ENCODE assay signal across 1 cellular context in genomic region chr14:21039585-21040369, GRCh38.
TF ChIP-seq lines count a peak whose summit lies in the region.

No MANE protein-coding gene starts in this region.

TF ChIP-seq in GM23338, 12 proteins besides CTCF, POLR2A, EP300 and RAD21 (continued from another document):
- TF ChIP-seq, protein P1, sequence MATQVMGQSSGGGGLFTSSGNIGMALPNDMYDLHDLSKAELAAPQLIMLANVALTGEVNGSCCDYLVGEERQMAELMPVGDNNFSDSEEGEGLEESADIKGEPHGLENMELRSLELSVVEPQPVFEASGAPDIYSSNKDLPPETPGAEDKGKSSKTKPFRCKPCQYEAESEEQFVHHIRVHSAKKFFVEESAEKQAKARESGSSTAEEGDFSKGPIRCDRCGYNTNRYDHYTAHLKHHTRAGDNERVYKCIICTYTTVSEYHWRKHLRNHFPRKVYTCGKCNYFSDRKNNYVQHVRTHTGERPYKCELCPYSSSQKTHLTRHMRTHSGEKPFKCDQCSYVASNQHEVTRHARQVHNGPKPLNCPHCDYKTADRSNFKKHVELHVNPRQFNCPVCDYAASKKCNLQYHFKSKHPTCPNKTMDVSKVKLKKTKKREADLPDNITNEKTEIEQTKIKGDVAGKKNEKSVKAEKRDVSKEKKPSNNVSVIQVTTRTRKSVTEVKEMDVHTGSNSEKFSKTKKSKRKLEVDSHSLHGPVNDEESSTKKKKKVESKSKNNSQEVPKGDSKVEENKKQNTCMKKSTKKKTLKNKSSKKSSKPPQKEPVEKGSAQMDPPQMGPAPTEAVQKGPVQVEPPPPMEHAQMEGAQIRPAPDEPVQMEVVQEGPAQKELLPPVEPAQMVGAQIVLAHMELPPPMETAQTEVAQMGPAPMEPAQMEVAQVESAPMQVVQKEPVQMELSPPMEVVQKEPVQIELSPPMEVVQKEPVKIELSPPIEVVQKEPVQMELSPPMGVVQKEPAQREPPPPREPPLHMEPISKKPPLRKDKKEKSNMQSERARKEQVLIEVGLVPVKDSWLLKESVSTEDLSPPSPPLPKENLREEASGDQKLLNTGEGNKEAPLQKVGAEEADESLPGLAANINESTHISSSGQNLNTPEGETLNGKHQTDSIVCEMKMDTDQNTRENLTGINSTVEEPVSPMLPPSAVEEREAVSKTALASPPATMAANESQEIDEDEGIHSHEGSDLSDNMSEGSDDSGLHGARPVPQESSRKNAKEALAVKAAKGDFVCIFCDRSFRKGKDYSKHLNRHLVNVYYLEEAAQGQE (IDR thresholded peaks at IDR 0.05; ENCODE audit: unreplicated experiment) = no peak
- TF ChIP-seq, protein P2, sequence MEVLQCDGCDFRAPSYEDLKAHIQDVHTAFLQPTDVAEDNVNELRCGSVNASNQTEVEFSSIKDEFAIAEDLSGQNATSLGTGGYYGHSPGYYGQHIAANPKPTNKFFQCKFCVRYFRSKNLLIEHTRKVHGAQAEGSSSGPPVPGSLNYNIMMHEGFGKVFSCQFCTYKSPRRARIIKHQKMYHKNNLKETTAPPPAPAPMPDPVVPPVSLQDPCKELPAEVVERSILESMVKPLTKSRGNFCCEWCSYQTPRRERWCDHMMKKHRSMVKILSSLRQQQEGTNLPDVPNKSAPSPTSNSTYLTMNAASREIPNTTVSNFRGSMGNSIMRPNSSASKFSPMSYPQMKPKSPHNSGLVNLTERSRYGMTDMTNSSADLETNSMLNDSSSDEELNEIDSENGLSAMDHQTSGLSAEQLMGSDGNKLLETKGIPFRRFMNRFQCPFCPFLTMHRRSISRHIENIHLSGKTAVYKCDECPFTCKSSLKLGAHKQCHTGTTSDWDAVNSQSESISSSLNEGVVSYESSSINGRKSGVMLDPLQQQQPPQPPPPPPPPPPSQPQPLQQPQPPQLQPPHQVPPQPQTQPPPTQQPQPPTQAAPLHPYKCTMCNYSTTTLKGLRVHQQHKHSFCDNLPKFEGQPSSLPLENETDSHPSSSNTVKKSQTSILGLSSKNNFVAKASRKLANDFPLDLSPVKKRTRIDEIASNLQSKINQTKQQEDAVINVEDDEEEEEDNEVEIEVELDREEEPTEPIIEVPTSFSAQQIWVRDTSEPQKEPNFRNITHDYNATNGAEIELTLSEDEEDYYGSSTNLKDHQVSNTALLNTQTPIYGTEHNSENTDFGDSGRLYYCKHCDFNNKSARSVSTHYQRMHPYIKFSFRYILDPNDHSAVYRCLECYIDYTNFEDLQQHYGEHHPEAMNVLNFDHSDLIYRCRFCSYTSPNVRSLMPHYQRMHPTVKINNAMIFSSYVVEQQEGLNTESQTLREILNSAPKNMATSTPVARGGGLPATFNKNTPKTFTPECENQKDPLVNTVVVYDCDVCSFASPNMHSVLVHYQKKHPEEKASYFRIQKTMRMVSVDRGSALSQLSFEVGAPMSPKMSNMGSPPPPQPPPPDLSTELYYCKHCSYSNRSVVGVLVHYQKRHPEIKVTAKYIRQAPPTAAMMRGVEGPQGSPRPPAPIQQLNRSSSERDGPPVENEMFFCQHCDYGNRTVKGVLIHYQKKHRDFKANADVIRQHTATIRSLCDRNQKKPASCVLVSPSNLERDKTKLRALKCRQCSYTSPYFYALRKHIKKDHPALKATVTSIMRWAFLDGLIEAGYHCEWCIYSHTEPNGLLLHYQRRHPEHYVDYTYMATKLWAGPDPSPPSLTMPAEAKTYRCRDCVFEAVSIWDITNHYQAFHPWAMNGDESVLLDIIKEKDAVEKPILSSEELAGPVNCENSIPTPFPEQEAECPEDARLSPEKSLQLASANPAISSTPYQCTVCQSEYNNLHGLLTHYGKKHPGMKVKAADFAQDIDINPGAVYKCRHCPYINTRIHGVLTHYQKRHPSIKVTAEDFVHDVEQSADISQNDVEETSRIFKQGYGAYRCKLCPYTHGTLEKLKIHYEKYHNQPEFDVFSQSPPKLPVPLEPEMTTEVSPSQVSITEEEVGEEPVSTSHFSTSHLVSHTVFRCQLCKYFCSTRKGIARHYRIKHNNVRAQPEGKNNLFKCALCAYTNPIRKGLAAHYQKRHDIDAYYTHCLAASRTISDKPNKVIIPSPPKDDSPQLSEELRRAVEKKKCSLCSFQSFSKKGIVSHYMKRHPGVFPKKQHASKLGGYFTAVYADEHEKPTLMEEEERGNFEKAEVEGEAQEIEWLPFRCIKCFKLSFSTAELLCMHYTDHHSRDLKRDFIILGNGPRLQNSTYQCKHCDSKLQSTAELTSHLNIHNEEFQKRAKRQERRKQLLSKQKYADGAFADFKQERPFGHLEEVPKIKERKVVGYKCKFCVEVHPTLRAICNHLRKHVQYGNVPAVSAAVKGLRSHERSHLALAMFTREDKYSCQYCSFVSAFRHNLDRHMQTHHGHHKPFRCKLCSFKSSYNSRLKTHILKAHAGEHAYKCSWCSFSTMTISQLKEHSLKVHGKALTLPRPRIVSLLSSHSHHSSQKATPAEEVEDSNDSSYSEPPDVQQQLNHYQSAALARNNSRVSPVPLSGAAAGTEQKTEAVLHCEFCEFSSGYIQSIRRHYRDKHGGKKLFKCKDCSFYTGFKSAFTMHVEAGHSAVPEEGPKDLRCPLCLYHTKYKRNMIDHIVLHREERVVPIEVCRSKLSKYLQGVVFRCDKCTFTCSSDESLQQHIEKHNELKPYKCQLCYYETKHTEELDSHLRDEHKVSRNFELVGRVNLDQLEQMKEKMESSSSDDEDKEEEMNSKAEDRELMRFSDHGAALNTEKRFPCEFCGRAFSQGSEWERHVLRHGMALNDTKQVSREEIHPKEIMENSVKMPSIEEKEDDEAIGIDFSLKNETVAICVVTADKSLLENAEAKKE (CRISPR knock-in tag; IDR thresholded peaks at IDR 0.05) = no peak
- TF ChIP-seq STAT1 (IDR thresholded peaks at IDR 0.05; ENCODE audit: unreplicated experiment) (no peak), ZNF114 (CRISPR knock-in tag; IDR thresholded peaks at IDR 0.05) (no peak), POLR2AphosphoS5 (IDR thresholded peaks at IDR 0.05; ENCODE audit: low read depth) (no peak)
